ENCODE assay signal across 18 cellular contexts in the genomic region with DNA sequence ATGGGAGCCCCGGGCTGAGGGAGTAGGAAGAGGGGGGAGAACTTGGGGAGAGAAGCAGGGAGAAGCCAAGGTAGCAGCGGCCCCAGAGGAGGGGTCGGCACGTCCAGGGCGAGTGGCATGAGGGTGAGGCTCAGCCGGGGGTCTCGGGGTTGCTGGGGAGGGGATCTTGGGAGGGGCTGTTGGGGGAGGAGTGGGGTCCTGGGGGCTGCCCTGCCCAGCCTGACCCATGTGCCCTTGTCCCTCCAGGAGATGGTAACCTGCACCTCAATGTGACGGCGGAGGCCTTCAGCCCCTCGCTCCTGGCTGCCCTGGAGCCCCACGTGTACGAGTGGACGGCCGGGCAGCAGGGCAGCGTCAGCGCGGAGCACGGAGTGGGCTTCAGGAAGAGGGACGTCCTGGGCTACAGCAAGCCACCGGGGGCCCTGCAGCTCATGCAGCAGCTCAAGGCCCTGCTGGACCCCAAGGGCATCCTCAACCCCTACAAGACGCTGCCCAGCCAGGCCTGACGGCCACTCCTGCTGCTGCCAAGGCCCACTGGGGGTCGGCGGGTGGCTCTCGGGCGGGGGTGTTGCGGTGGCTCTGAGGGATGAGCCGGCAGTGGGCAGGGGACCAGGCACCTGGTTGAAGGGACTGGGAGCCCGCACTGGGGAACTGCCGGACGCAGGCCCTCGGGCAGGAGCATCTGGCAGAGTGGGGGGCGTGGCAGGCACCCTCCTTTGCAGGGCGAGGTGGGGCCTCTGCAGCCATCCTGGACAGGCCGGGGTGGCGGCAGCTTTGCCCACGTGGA. TPM values are rescaled to one million over a fixed set of nuclear protein-coding genes. Genes with fewer than 3 reads are reported as not detected.
DNase-seq lines count a peak whose midpoint lies in the region; ATAC-seq, FAIRE-seq and TF ChIP-seq lines count a peak whose summit lies in the region.
"Had no signal": no experiment of that assay in that cellular context is flagged by ENCODE, and none has a peak within 500 bp of the region (broad histone marks: within the 10 kb centered on the region; RNA-seq: fewer than 3 reads in every experiment).

No MANE protein-coding gene starts in this region.

- intact Hi-C loops in posterior vena cava (cut with DNase I) = no loop called here
- intact Hi-C loops in lower lobe of right lung (cut with DNase I) = no loop called here

- H3K27me3 Mint-ChIP-seq in chondrocyte (ENCODE audit: low read depth) = no peaks in the 10 kb centered on the region
- no peaks in the 10 kb centered on the region for H3K27me3 Mint-ChIP-seq in natural killer cell treated with Interleukin-12 subunit alpha and Interleukin-12 subunit beta and Interleukin-15 and Interleukin-18, amount 100 ng/mL, for 72 hours
- H3K27me3 Mint-ChIP-seq: effector memory CD8-positive, alpha-beta T cell; naive thymus-derived CD8-positive, alpha-beta T cell had no signal

- no peaks in the 10 kb centered on the region for H3K36me3 ChIP-seq in lower lobe of right lung

- no peaks in the 10 kb centered on the region for H3K9me3 Mint-ChIP-seq in chondrocyte (ENCODE audit: low read depth)
- no peaks in the 10 kb centered on the region for H3K9me3 Mint-ChIP-seq in natural killer cell treated with Interleukin-12 subunit alpha and Interleukin-12 subunit beta and Interleukin-15 and Interleukin-18, amount 100 ng/mL, for 72 hours
- H3K9me3 Mint-ChIP-seq: CD8-positive, alpha-beta T cell; effector memory CD8-positive, alpha-beta T cell; naive thymus-derived CD8-positive, alpha-beta T cell had no signal

- H3K27ac ChIP-seq in lower lobe of right lung = no peak overlapping the region

- FAIRE-seq in urothelium cell line (lab: Jason Lieb, UNC) = no peak
- FAIRE-seq: A204.1 had no signal

- H3K4me1 ChIP-seq in lower lobe of right lung = peaks cover 5% of the 10 kb centered on the region

- in situ Hi-C loops in GM13977 (cut with MboI; ENCODE audit: low pct_unique_long_range_greater_than_20kb, low sequenced_read_pairs, unreplicated experiment) = no loop called here

- no peak overlapping the region for H3K4me3 Mint-ChIP-seq in chondrocyte (ENCODE audit: unreplicated experiment)
- no peak overlapping the region for H3K4me3 Mint-ChIP-seq in natural killer cell treated with Interleukin-12 subunit alpha and Interleukin-12 subunit beta and Interleukin-15 and Interleukin-18, amount 100 ng/mL, for 72 hours
- H3K4me3 Mint-ChIP-seq: CD8-positive, alpha-beta T cell; effector memory CD8-positive, alpha-beta T cell; naive thymus-derived CD8-positive, alpha-beta T cell had no signal

- no peak for TF ChIP-seq CTCF in GM13977 (IDR thresholded peaks at IDR 0.05; ENCODE audit: extremely low read depth, insufficient read depth, missing control alignments)
- TF ChIP-seq CTCF in chondrocyte (IDR thresholded peaks at IDR 0.05) = no peak
- TF ChIP-seq CTCF in lower lobe of right lung (IDR thresholded peaks at IDR 0.05) = no peak

- ATAC-seq in lower lobe of right lung = no peak
- ATAC-seq in natural killer cell treated with Interleukin-12 subunit alpha and Interleukin-12 subunit beta and Interleukin-15 and Interleukin-18, amount 100 ng/mL, for 72 hours = no peak
- ATAC-seq: CD8-positive, alpha-beta T cell; effector memory CD8-positive, alpha-beta T cell; naive thymus-derived CD8-positive, alpha-beta T cell had no signal

- peak; percentile 55 for DNase-seq in activated CD8-positive, alpha-beta memory T cell treated with anti-CD3 and anti-CD28 coated beads for 24 hours
- DNase-seq in activated CD8-positive, alpha-beta memory T cell treated with anti-CD3 and anti-CD28 coated beads, Interleukin-2, amount 50 U/mL, for 4 hours = no peak
- DNase-seq in GM13977 (ENCODE audit: low spot score) (peak; percentile 13), chondrocyte (ENCODE audit: low spot score) (peak; percentile 92), posterior vena cava (ENCODE audit: low spot score) (peak; percentile 80), urothelium cell line (ENCODE audit: low spot score) (no peak), lower lobe of right lung (no peak)
- DNase-seq in natural killer cell treated with Interleukin-12 subunit alpha and Interleukin-12 subunit beta and Interleukin-15 and Interleukin-18, amount 100 ng/mL, for 72 hours (ENCODE audit: low spot score) = no peak
- DNase-seq: central memory CD4-positive, alpha-beta T cell; effector memory CD8-positive, alpha-beta T cell; NCI-H1417; NCI-H526 treated with DMSO at 0.1 percent for 48 hours; SIG-M5 had no signal

- H3K9me3 ChIP-seq in lower lobe of right lung = no peaks in the 10 kb centered on the region

- peaks cover under 1% of the 10 kb centered on the region for H3K36me3 Mint-ChIP-seq in chondrocyte (ENCODE audit: low read depth)
- H3K36me3 Mint-ChIP-seq in natural killer cell treated with Interleukin-12 subunit alpha and Interleukin-12 subunit beta and Interleukin-15 and Interleukin-18, amount 100 ng/mL, for 72 hours = no peaks in the 10 kb centered on the region

- H3K27me3 ChIP-seq in lower lobe of right lung (ENCODE audit: low read depth) = peaks cover 6% of the 10 kb centered on the region

- H3K4me1 Mint-ChIP-seq in chondrocyte (ENCODE audit: low read depth) = no peaks in the 10 kb centered on the region
- H3K4me1 Mint-ChIP-seq in natural killer cell treated with Interleukin-12 subunit alpha and Interleukin-12 subunit beta and Interleukin-15 and Interleukin-18, amount 100 ng/mL, for 72 hours (ENCODE audit: low read depth in 2 of 2) = peaks cover 27 to 28% of the 10 kb centered on the region in 2 donors

- H3K27ac Mint-ChIP-seq in chondrocyte (ENCODE audit: unreplicated experiment) = no peak overlapping the region
- H3K27ac Mint-ChIP-seq in natural killer cell treated with Interleukin-12 subunit alpha and Interleukin-12 subunit beta and Interleukin-15 and Interleukin-18, amount 100 ng/mL, for 72 hours = no peak overlapping the region
- H3K27ac Mint-ChIP-seq: CD8-positive, alpha-beta T cell; effector memory CD8-positive, alpha-beta T cell; naive thymus-derived CD8-positive, alpha-beta T cell had no signal

- H3K4me3 ChIP-seq in lower lobe of right lung = no peak overlapping the region
- H3K4me3 ChIP-seq: smooth muscle cell had no signal

RNA-seq across cellular contexts. Expression of a gene that starts 9.0 kb away (rescaled TPM):
- 0.52 to 1.3 TPM in 2 of 3 replicates, not detected in the other for total RNA-seq in chondrocyte
- not detected for total RNA-seq in posterior vena cava
- total RNA-seq in lower lobe of right lung = not detected
- 1 to 10 TPM in 1 of 2 donors, under 1 TPM in 1; 0.83 to 2.8 TPM for total RNA-seq in natural killer cell treated with Interleukin-12 subunit alpha and Interleukin-12 subunit beta and Interleukin-15 and Interleukin-18, amount 100 ng/mL, for 72 hours
- total RNA-seq: HT-29; naive thymus-derived CD8-positive, alpha-beta T cell; smooth muscle cell had no signal

RNA-seq across cellular contexts. Expression of a gene that starts 33.2 kb away (rescaled TPM):
- total RNA-seq in chondrocyte = 14.5 to 26.3 TPM (median 16.6 TPM) in 3 replicates
- 10 to 100 TPM; 12.4 to 18.8 TPM for total RNA-seq in posterior vena cava
- 29.4 TPM for total RNA-seq in lower lobe of right lung
- 10 to 100 TPM; 36.6 to 60.1 TPM for total RNA-seq in natural killer cell treated with Interleukin-12 subunit alpha and Interleukin-12 subunit beta and Interleukin-15 and Interleukin-18, amount 100 ng/mL, for 72 hours

RNA-seq across cellular contexts. Expression of a gene that starts 41.3 kb away (rescaled TPM):
- total RNA-seq in chondrocyte = 0.42 to 1.3 TPM (median 0.85 TPM) in 3 replicates
- under 1 TPM in 1 of 2 donors, not detected in 1; 0.38 TPM for total RNA-seq in posterior vena cava
- not detected for total RNA-seq in lower lobe of right lung
- 1 to 10 TPM in 1 of 2 donors, under 1 TPM in 1; 0.86 to 3.8 TPM for total RNA-seq in natural killer cell treated with Interleukin-12 subunit alpha and Interleukin-12 subunit beta and Interleukin-15 and Interleukin-18, amount 100 ng/mL, for 72 hours
- total RNA-seq: naive thymus-derived CD8-positive, alpha-beta T cell; smooth muscle cell had no signal

Comparison
In these comparisons a context has a peak if more than half of its experiments do, and no peak if none do; other contexts are left out.
1. DNase-seq: peak in activated CD8-positive, alpha-beta memory T cell treated with anti-CD3 and anti-CD28 coated beads for 24 hours (single experiment), GM13977 (single experiment), chondrocyte (single experiment) and posterior vena cava (single experiment); none in activated CD8-positive, alpha-beta memory T cell treated with anti-CD3 and anti-CD28 coated beads, Interleukin-2, amount 50 U/mL, for 4 hours (single experiment), urothelium cell line (single experiment), lower lobe of right lung (single experiment) and natural killer cell treated with Interleukin-12 subunit alpha and Interleukin-12 subunit beta and Interleukin-15 and Interleukin-18, amount 100 ng/mL, for 72 hours (single experiment).